24 cellular contexts compared by ENCODE assay signal in the genomic region with DNA sequence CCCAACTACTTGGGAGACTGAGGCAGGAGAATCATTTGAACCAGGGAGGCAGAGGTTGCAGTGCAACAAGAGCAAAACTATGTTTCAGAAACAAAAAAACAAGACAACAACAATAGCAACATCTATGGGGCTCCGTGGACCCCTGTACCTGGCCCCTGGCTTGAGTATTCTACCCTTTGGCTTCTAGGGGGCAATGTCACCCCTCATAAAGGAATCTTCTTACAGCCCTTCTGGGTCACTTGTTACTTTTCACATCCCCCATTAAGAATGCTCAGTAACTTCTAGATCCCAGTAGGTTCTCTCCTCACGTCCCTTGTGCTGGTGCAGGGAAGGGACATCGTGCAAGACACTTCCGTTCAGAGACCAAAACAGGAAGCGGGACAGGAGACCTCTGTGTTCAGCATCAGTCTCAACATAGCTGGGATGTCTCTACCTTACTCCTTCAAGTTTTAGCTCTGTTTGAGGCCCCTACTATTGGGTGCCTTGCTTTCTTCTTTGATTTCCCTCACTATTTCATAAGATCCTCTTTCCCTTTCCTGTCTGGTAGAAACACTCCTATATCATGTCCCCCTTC.
"Had no signal": no experiment of that assay in that cellular context is flagged by ENCODE, and none has a peak within 500 bp of the region (broad histone marks: within the 10 kb centered on the region; RNA-seq: fewer than 3 reads in every experiment).

No MANE protein-coding gene starts in this region.

- ATAC-seq: activated T-helper 17 cell treated with anti-CD3 and anti-CD28 coated beads, Interleukin-2, amount 50 U/mL, for 72 hours; effector memory CD8-positive, alpha-beta T cell; esophagus mucosa; left ventricle myocardium superior; naive thymus-derived CD8-positive, alpha-beta T cell; stimulated activated memory B cell treated with anti-CD40 and anti-IgM and Interleukin-4, amounts not matched to agents 10 μg/mL and 1 μg/mL and 100 μg/mL, for 72 hours had no signal

- H3K4me3 Mint-ChIP-seq: activated naive CD8-positive, alpha-beta T cell; activated T-cell treated with anti-CD3 and anti-CD28 coated beads, Interleukin-2, amount 50 U/mL, for 24 hours; activated T-helper 17 cell treated with anti-CD3 and anti-CD28 coated beads, Interleukin-2, amount 50 U/mL, for 72 hours; central memory CD8-positive, alpha-beta T cell; effector memory CD8-positive, alpha-beta T cell; mesothelial cell of epicardium; naive thymus-derived CD8-positive, alpha-beta T cell; neural progenitor cell; stimulated activated memory B cell treated with anti-CD40 and anti-IgM and Interleukin-4, amounts not matched to agents 10 μg/mL and 1 μg/mL and 100 μg/mL, for 72 hours had no signal

- H3K27me3 Mint-ChIP-seq: activated naive CD8-positive, alpha-beta T cell; activated T-cell treated with anti-CD3 and anti-CD28 coated beads, Interleukin-2, amount 50 U/mL, for 24 hours; activated T-helper 17 cell treated with anti-CD3 and anti-CD28 coated beads, Interleukin-2, amount 50 U/mL, for 72 hours; central memory CD8-positive, alpha-beta T cell; effector memory CD8-positive, alpha-beta T cell; stimulated activated memory B cell treated with anti-CD40 and anti-IgM and Interleukin-4, amounts not matched to agents 10 μg/mL and 1 μg/mL and 100 μg/mL, for 72 hours had no signal

- DNase-seq: activated CD4-positive, alpha-beta T cell treated with anti-CD3 and anti-CD28 coated beads for 1 hour; activated naive CD4-positive, alpha-beta T cell; activated T-cell treated with anti-CD3 and anti-CD28 coated beads, Interleukin-2, amount 50 U/mL, for 24 hours; adrenal gland; dorsolateral prefrontal cortex; effector memory CD8-positive, alpha-beta T cell; foreskin melanocyte; hypothalamus; left ventricle myocardium superior; mammary epithelial cell; naive thymus-derived CD8-positive, alpha-beta T cell; posterior cingulate gyrus; sigmoid colon; stimulated activated CD4-positive, alpha-beta T cell treated with anti-CD3 and anti-CD28 coated beads, Interleukin-15, amount 100 ng/mL, for 24 hours; transverse colon; WERI-Rb-1 had no signal

- H3K36me3 ChIP-seq: adrenal gland, neural progenitor cell, sigmoid colon, transverse colon, WERI-Rb-1 had no signal

- H3K36me3 Mint-ChIP-seq: activated naive CD8-positive, alpha-beta T cell; mesothelial cell of epicardium; naive thymus-derived CD8-positive, alpha-beta T cell; neural progenitor cell; stimulated activated memory B cell treated with anti-CD40 and anti-IgM and Interleukin-4, amounts not matched to agents 10 μg/mL and 1 μg/mL and 100 μg/mL, for 72 hours had no signal

- H3K27ac Mint-ChIP-seq: activated naive CD8-positive, alpha-beta T cell; activated T-cell treated with anti-CD3 and anti-CD28 coated beads, Interleukin-2, amount 50 U/mL, for 24 hours; activated T-helper 17 cell treated with anti-CD3 and anti-CD28 coated beads, Interleukin-2, amount 50 U/mL, for 72 hours; effector memory CD8-positive, alpha-beta T cell; mesothelial cell of epicardium; naive thymus-derived CD8-positive, alpha-beta T cell; neural progenitor cell; stimulated activated memory B cell treated with anti-CD40 and anti-IgM and Interleukin-4, amounts not matched to agents 10 μg/mL and 1 μg/mL and 100 μg/mL, for 72 hours had no signal

- H3K9me3 ChIP-seq: adrenal gland, sigmoid colon, transverse colon had no signal

- H3K9me3 Mint-ChIP-seq: activated T-cell treated with anti-CD3 and anti-CD28 coated beads, Interleukin-2, amount 50 U/mL, for 24 hours; activated T-helper 17 cell treated with anti-CD3 and anti-CD28 coated beads, Interleukin-2, amount 50 U/mL, for 72 hours; central memory CD8-positive, alpha-beta T cell; mesothelial cell of epicardium; stimulated activated memory B cell treated with anti-CD40 and anti-IgM and Interleukin-4, amounts not matched to agents 10 μg/mL and 1 μg/mL and 100 μg/mL, for 72 hours had no signal

- H3K4me1 ChIP-seq: adrenal gland, sigmoid colon, transverse colon had no signal

- H3K27ac ChIP-seq: adrenal gland, dorsolateral prefrontal cortex, neural progenitor cell, sigmoid colon, transverse colon, WERI-Rb-1 had no signal

- H3K27me3 ChIP-seq: adrenal gland, dorsolateral prefrontal cortex, neural progenitor cell, sigmoid colon, transverse colon had no signal

- H3K4me1 Mint-ChIP-seq: activated T-helper 17 cell treated with anti-CD3 and anti-CD28 coated beads, Interleukin-2, amount 50 U/mL, for 72 hours; central memory CD8-positive, alpha-beta T cell; mesothelial cell of epicardium; naive thymus-derived CD8-positive, alpha-beta T cell; neural progenitor cell; stimulated activated memory B cell treated with anti-CD40 and anti-IgM and Interleukin-4, amounts not matched to agents 10 μg/mL and 1 μg/mL and 100 μg/mL, for 72 hours had no signal

- H3K4me3 ChIP-seq: adrenal gland, dorsolateral prefrontal cortex, neural progenitor cell, sigmoid colon, smooth muscle cell, transverse colon had no signal
